Comparison of ENCODE assay signal across 12 cellular contexts in the genomic region with DNA sequence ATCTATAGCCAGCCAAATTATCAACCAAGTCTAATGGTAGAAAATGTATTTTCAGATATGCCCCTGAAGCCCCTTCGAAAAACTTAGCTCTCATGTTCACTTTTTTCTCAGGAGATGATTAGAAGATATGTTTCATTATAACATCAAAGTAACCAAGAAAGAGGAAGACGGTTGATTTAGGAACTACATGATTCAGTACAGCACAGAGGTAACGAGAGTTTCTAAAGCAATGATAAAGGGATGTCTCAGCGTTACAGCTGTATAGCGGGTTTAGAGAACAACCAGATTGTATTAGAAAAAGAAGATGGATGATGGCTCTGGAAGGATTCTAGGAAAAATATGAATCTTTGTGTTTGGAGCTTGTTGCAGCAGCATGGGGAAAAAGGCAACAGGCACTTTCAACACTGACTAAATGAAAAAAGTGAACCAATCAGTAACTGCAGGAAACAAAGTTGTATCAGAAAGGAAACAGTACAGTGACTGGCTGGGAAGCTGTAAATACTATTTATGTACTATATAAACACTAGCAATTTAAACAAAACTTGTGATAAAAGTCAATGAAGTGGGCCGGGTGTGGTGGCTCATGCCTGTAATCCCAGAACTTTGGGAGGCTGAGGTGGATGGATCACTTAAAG. TPM values are rescaled to one million over a fixed set of nuclear protein-coding genes. Genes with fewer than 3 reads are reported as not detected.
DNase-seq lines count a peak whose midpoint lies in the region; ATAC-seq, FAIRE-seq and TF ChIP-seq lines count a peak whose summit lies in the region.
"Had no signal": no experiment of that assay in that cellular context is flagged by ENCODE, and none has a peak within 500 bp of the region (broad histone marks: within the 10 kb centered on the region; RNA-seq: fewer than 3 reads in every experiment).

No MANE protein-coding gene starts in this region.

- no peak overlapping the region for H3K4me3 ChIP-seq in AG09309 (ENCODE audit: control insufficient read depth, low read depth, low read length)

- TF ChIP-seq CTCF in AG09309 (IDR thresholded peaks at IDR 0.05; ENCODE audit: control insufficient read depth, insufficient read depth, low read depth, low read length, missing control alignments) = peak; percentile 1

- peak overlapping the region; percentile 87 for H3K27ac Mint-ChIP-seq in T-helper 17 cell

- H3K9me3 ChIP-seq in T-helper 17 cell (ENCODE audit: control insufficient read depth, low read length, poor library complexity, severe bottlenecking) = no peaks in the 10 kb centered on the region

- DNase-seq in AG09309 (ENCODE audit: low read depth) = no peak
- no peak for DNase-seq in T-helper 17 cell
- DNase-seq in NCI-H2081 treated with DMSO at 0.1 percent for 48 hours (lab: John Stamatoyannopoulos, UW) = no peak
- DNase-seq in NCI-H748 treated with DMSO at 0.1 percent for 48 hours (lab: John Stamatoyannopoulos, UW) = no peak
- no peak for DNase-seq in HTR-8/SVneo (ENCODE audit: insufficient read length, low spot score)
- DNase-seq in mesenteric fat pad (ENCODE audit: low spot score) = no peak
- DNase-seq: COR-L47, GOT3, head of caudate nucleus, NCI-H1092 treated with DMSO at 0.1 percent for 48 hours had no signal

- H3K36me3 Mint-ChIP-seq in T-helper 17 cell (ENCODE audit: low read depth) = peaks cover under 1% of the 10 kb centered on the region

- FAIRE-seq in HTR-8/SVneo (lab: Jason Lieb, UNC) = no peak

- H3K4me1 Mint-ChIP-seq in T-helper 17 cell = peaks cover 40% of the 10 kb centered on the region

- peak overlapping the region; percentile 80 for H3K4me3 Mint-ChIP-seq in T-helper 17 cell

- no peaks in the 10 kb centered on the region for H3K27me3 Mint-ChIP-seq in T-helper 17 cell

- ATAC-seq in GM18867 (IDR thresholded peaks at IDR 0.05; ENCODE audit: unreplicated experiment) (peak; percentile 59), HG03039 (IDR thresholded peaks at IDR 0.05; ENCODE audit: unreplicated experiment) (peak; percentile 54), T-helper 17 cell (peak; percentile 70)

RNA-seq across cellular contexts. Expression of gene MBTD1, which starts 21.5 kb away (rescaled TPM):
- total RNA-seq in T-helper 17 cell (10 to 100 TPM; 27.5 to 33.7 TPM), mesenteric fat pad (9.3 TPM)

RNA-seq across cellular contexts. Expression of gene UTP18, which starts 22.0 kb away (rescaled TPM):
- 10 to 100 TPM; 49.3 to 54.1 TPM for total RNA-seq in T-helper 17 cell
- 21.5 TPM for total RNA-seq in mesenteric fat pad
